ENCODE assay signal across 1 cellular context in genomic region chr1:201436461-201436860, GRCh38.
TF ChIP-seq lines count a peak whose summit lies in the region.

No MANE protein-coding gene starts in this region.

TF ChIP-seq in WTC11, 78 proteins besides CTCF, POLR2A, EP300 and RAD21 (continued from another document):
- TF ChIP-seq OVOL2 (CRISPR knock-in tag; IDR thresholded peaks at IDR 0.05; ENCODE audit: borderline replicate concordance) (no peak), CREM (CRISPR knock-in tag; IDR thresholded peaks at IDR 0.05) (no peak), MLX (CRISPR knock-in tag; IDR thresholded peaks at IDR 0.05) (no peak)
